ENCODE assay signal across 19 cellular contexts in the genomic region with DNA sequence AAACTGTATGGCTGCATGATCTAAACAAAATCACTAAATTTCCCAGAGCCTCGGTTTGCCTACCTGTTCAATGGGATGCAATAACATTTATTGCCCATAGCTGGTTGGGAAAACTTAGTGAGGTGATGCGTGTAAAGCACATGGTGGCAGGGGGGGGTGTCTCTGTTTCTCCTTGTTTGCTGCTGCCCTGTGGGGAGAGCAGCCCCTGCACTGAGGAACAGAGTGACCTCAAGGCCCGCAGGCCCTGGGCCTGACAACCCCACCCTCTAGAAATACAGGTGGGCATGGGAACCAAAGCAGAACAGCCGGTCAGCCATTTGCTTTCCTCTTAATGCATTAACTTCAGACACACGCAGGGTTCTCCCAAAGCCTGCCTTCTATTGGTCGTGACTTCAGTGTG. TPM values are rescaled to one million over a fixed set of nuclear protein-coding genes. Genes with fewer than 3 reads are reported as not detected.
A peak's percentile ranks its signal among the peaks of the same experiment; 100 is the strongest.
DNase-seq lines count a peak whose midpoint lies in the region; ATAC-seq, FAIRE-seq and TF ChIP-seq lines count a peak whose summit lies in the region.
"Had no signal": no experiment of that assay in that cellular context is flagged by ENCODE, and none has a peak within 500 bp of the region (broad histone marks: within the 10 kb centered on the region; RNA-seq: fewer than 3 reads in every experiment).

No MANE protein-coding gene starts in this region.

- no peak overlapping the region for H3K27ac Mint-ChIP-seq in activated CD8-positive, alpha-beta memory T cell treated with anti-CD3 and anti-CD28 coated beads, Interleukin-2, amount 10 ng/mL, durations not matched to agents 7 days and 5 days
- H3K27ac Mint-ChIP-seq: CD14-positive monocyte, GM23338, HFFc6, IgD-negative memory B cell had no signal

- no peak overlapping the region for H3K14ac ChIP-seq in neuronal stem cell (ENCODE audit: low read length)

- H3K27ac ChIP-seq in A549 (no peak overlapping the region), neuronal stem cell (replicated peaks; ENCODE audit: low read length) (no peak overlapping the region), vagina (no peak overlapping the region), left ventricle myocardium inferior (replicated peaks) (no peak overlapping the region)
- H3K27ac ChIP-seq: 22Rv1, BLaER1 had no signal

- H3K4me3 Mint-ChIP-seq in activated CD8-positive, alpha-beta memory T cell treated with anti-CD3 and anti-CD28 coated beads, Interleukin-2, amount 10 ng/mL, durations not matched to agents 7 days and 5 days = no peak overlapping the region
- H3K4me3 Mint-ChIP-seq: CD14-positive monocyte; CD4-positive, alpha-beta memory T cell; GM23338; HFFc6; IgD-negative memory B cell had no signal

- H3K18ac ChIP-seq in neuronal stem cell (ENCODE audit: low read length) = no peak overlapping the region

- peak overlapping the region; percentile 61 for H3K9ac ChIP-seq in neuronal stem cell (ENCODE audit: low read depth, low read length, poor library complexity)
- H3K9ac ChIP-seq: BLaER1 had no signal

- intact Hi-C loops in vagina (cut with DNase I) = no loop called here
- intact Hi-C loops in left ventricle myocardium inferior (cut with micrococcal nuclease) = no loop called here

- H3K4me3 ChIP-seq in A549 = no peak overlapping the region
- H3K4me3 ChIP-seq in neuronal stem cell (ENCODE audit: low read length in 2 of 2) = no peak overlapping the region
- H3K4me3 ChIP-seq in vagina = no peak overlapping the region
- H3K4me3 ChIP-seq in H7 (ENCODE audit: insufficient read depth, low read depth, low read length) = no peak overlapping the region
- no peak overlapping the region for H3K4me3 ChIP-seq in left ventricle myocardium inferior
- H3K4me3 ChIP-seq: BLaER1, GM23338 had no signal

- no peak for TF ChIP-seq CTCF in A549 (IDR thresholded peaks at IDR 0.05)
- TF ChIP-seq CTCF in vagina (IDR thresholded peaks at IDR 0.05) = no peak
- TF ChIP-seq CTCF in left ventricle myocardium inferior (IDR thresholded peaks at IDR 0.05; ENCODE audit: borderline replicate concordance) = no peak

- no peak overlapping the region for H2AK5ac ChIP-seq in neuronal stem cell (ENCODE audit: low read depth, low read length)

- no peak overlapping the region for H2AFZ ChIP-seq in neuronal stem cell (ENCODE audit: low read length)
- H2AFZ ChIP-seq: GM23338 had no signal

- H2BK5ac ChIP-seq in neuronal stem cell (ENCODE audit: low read length) = no peak overlapping the region

- no peak overlapping the region for H2BK120ac ChIP-seq in neuronal stem cell (ENCODE audit: low read depth, low read length)

- H2BK15ac ChIP-seq in neuronal stem cell (ENCODE audit: low read length) = no peak overlapping the region

- no peaks in the 10 kb centered on the region for H3K36me3 ChIP-seq in neuronal stem cell (replicated peaks in 1 of 2; ENCODE audit: control insufficient read depth in 2 of 2, insufficient read depth in 2 of 2, low read length in 2 of 2)
- no peaks in the 10 kb centered on the region for H3K36me3 ChIP-seq in vagina
- no peaks in the 10 kb centered on the region for H3K36me3 ChIP-seq in H7 (replicated peaks; ENCODE audit: control insufficient read depth, insufficient read depth, low read length)
- no peaks in the 10 kb centered on the region for H3K36me3 ChIP-seq in left ventricle myocardium inferior
- H3K36me3 ChIP-seq: BLaER1 had no signal

- no peak for ATAC-seq in activated CD8-positive, alpha-beta memory T cell treated with anti-CD3 and anti-CD28 coated beads, Interleukin-2, amount 10 ng/mL, durations not matched to agents 7 days and 5 days
- no peak for ATAC-seq in A549
- ATAC-seq: GM23338, HCT116 had no signal

- no peak for FAIRE-seq in A549 (lab: Jason Lieb, UNC)
- FAIRE-seq: H54, HTR-8/SVneo had no signal

- peaks cover 3% of the 10 kb centered on the region for H3K36me3 Mint-ChIP-seq in activated CD8-positive, alpha-beta memory T cell treated with anti-CD3 and anti-CD28 coated beads, Interleukin-2, amount 10 ng/mL, durations not matched to agents 7 days and 5 days
- H3K36me3 Mint-ChIP-seq: CD14-positive monocyte; CD4-positive, alpha-beta memory T cell; IgD-negative memory B cell had no signal

- H3K9me3 Mint-ChIP-seq in activated CD8-positive, alpha-beta memory T cell treated with anti-CD3 and anti-CD28 coated beads, Interleukin-2, amount 10 ng/mL, durations not matched to agents 7 days and 5 days (ENCODE audit: low read depth) = peaks cover 2% of the 10 kb centered on the region
- H3K9me3 Mint-ChIP-seq: CD4-positive, alpha-beta memory T cell; GM23338; HFFc6; IgD-negative memory B cell had no signal

- H3K4me2 ChIP-seq in A549 (no peak overlapping the region), neuronal stem cell (ENCODE audit: insufficient read depth, low read length, poor library complexity, severe bottlenecking) (no peak overlapping the region)
- H3K4me2 ChIP-seq: BLaER1, GM23338 had no signal

- no peak overlapping the region for H4K8ac ChIP-seq in neuronal stem cell (ENCODE audit: low read depth, low read length)

- H3K4me1 ChIP-seq in A549 (peaks cover 12% of the 10 kb centered on the region; the same call in 2 of the 3 replicates), neuronal stem cell (ENCODE audit: control insufficient read depth in 2 of 2, insufficient read depth in 1 of 2, low read depth in 1 of 2, low read length in 2 of 2) (peaks cover 0 to 6% of the 10 kb centered on the region in 2 donors), vagina (no peaks in the 10 kb centered on the region), left ventricle myocardium inferior (no peaks in the 10 kb centered on the region)
- H3K4me1 ChIP-seq: BLaER1 had no signal

- POLR2A ChIA-PET in A549 (lab: Yijun Ruan, JAX) = no interaction called here

- TF ChIP-seq POLR2A in A549 (IDR thresholded peaks at IDR 0.05; ENCODE audit: low read length) = no peak
- TF ChIP-seq POLR2A in vagina (IDR thresholded peaks at IDR 0.05) = no peak

- no peak for TF ChIP-seq RAD21 in A549 (conservative IDR thresholded peaks at IDR 0.05 in 1 of 2, IDR thresholded peaks at IDR 0.05 in 1 of 2)

- peaks cover 39% of the 10 kb centered on the region for H3K27me3 Mint-ChIP-seq in activated CD8-positive, alpha-beta memory T cell treated with anti-CD3 and anti-CD28 coated beads, Interleukin-2, amount 10 ng/mL, durations not matched to agents 7 days and 5 days
- H3K27me3 Mint-ChIP-seq: CD4-positive, alpha-beta memory T cell had no signal

- no peak overlapping the region for H4K91ac ChIP-seq in neuronal stem cell (ENCODE audit: low read depth, low read length, poor library complexity)

- peaks cover 31% of the 10 kb centered on the region for H3K4me1 Mint-ChIP-seq in activated CD8-positive, alpha-beta memory T cell treated with anti-CD3 and anti-CD28 coated beads, Interleukin-2, amount 10 ng/mL, durations not matched to agents 7 days and 5 days
- H3K4me1 Mint-ChIP-seq: CD14-positive monocyte, GM23338 had no signal

- no peak for TF ChIP-seq EP300 in A549 (IDR thresholded peaks at IDR 0.05)

- H3K23ac ChIP-seq in neuronal stem cell (ENCODE audit: low read depth, low read length, poor library complexity) = no peak overlapping the region

- H3K9me3 ChIP-seq in A549 = no peaks in the 10 kb centered on the region
- no peaks in the 10 kb centered on the region for H3K9me3 ChIP-seq in neuronal stem cell (replicated peaks in 1 of 2; ENCODE audit: control insufficient read depth in 2 of 2, insufficient read depth in 1 of 2, low read depth in 1 of 2, low read length in 2 of 2)
- H3K9me3 ChIP-seq in vagina = no peaks in the 10 kb centered on the region
- no peaks in the 10 kb centered on the region for H3K9me3 ChIP-seq in left ventricle myocardium inferior (replicated peaks)
- H3K9me3 ChIP-seq: BLaER1 had no signal

- CTCF ChIA-PET in activated CD8-positive, alpha-beta memory T cell treated with anti-CD3 and anti-CD28 coated beads, Interleukin-2, amount 10 ng/mL, durations not matched to agents 7 days and 5 days (lab: Charles Lee) = no interaction called here
- CTCF ChIA-PET in A549 (lab: Yijun Ruan, JAX) = no interaction called here

- H3K4ac ChIP-seq in neuronal stem cell (ENCODE audit: low read length) = no peak overlapping the region

- WGBS in A549 (ENCODE audit: missing lambda C conversion rate) = 80% methylated on average over 6 of the region's 6 CpGs
- no CpG with 5 or more reads among the region's 6 CpGs for WGBS in neuronal stem cell (ENCODE audit: extremely low coverage in 2 of 2, insufficient read length in 2 of 2, insufficient replicate concordance in 1 of 2), 2 donors

- peaks cover 0 to 24% (median 0%) of the 10 kb centered on the region in 3 experiments for H3K27me3 ChIP-seq in neuronal stem cell (ENCODE audit: control insufficient read depth in 3 of 3, insufficient read depth in 3 of 3, low read depth in 1 of 3, low read length in 3 of 3)
- no peaks in the 10 kb centered on the region for H3K27me3 ChIP-seq in vagina
- no peaks in the 10 kb centered on the region for H3K27me3 ChIP-seq in H7 (ENCODE audit: control insufficient read depth, insufficient read depth, low read length)
- peaks cover 26% of the 10 kb centered on the region for H3K27me3 ChIP-seq in left ventricle myocardium inferior (ENCODE audit: low read depth)
- H3K27me3 ChIP-seq: BLaER1 had no signal

- H2BK12ac ChIP-seq in neuronal stem cell (ENCODE audit: low read length) = no peak overlapping the region

- peak; percentile 11 for DNase-seq in activated CD8-positive, alpha-beta memory T cell treated with anti-CD3 and anti-CD28 coated beads, Interleukin-2, amount 10 ng/mL, durations not matched to agents 7 days and 5 days
- no peak for DNase-seq in activated CD8-positive, alpha-beta memory T cell treated with anti-CD3 and anti-CD28 coated beads for 24 hours
- DNase-seq in A549 (ENCODE audit: low read depth in 1 of 2, low spot score in 1 of 2) (no peak), neuronal stem cell (ENCODE audit: low spot score) (no peak), vagina (ENCODE audit: extremely low spot score in 2 of 2) (peak; percentile 18 to 25), H7 (no peak), left ventricle myocardium inferior (no peak)
- DNase-seq: CD4-positive, alpha-beta memory T cell; DMS79 treated with DMSO at 0.1 percent for 48 hours; GF-D8; HFFc6 had no signal

- H3K79me1 ChIP-seq in neuronal stem cell (ENCODE audit: low read depth, low read length) = no peaks in the 10 kb centered on the region

TF ChIP-seq in A549, 52 proteins besides CTCF, POLR2A, EP300 and RAD21 (continues in another document):
- no peak for TF ChIP-seq FOSL2 (IDR thresholded peaks at IDR 0.05)
- TF ChIP-seq FOSL2 (CRISPR knock-in tag; IDR thresholded peaks at IDR 0.05) = no peak

RNA-seq across cellular contexts. Expression of a gene that starts 55.1 kb away (rescaled TPM):
- total RNA-seq in activated CD8-positive, alpha-beta memory T cell treated with anti-CD3 and anti-CD28 coated beads, Interleukin-2, amount 10 ng/mL, durations not matched to agents 7 days and 5 days = 10 to 100 TPM in 1 of 2 experiments, 1 to 10 TPM in 1; 9.9 to 15.9 TPM
- polyA plus RNA-seq in A549 (2011; rRNA removed) (69.8 and 90.1 TPM in 2 replicates), A549 (2017; fragmentation: RNase III; extraction: RNeasy Plus Mini Kit Qiagen cat#74134 plus additional on column Dnase treatment) (24.9 to 27.8 TPM (median 25.9 TPM) in 3 replicates)
- polyA plus RNA-seq in A549 (2012; cell fraction: cytosol; rRNA removed) = 61.4 and 85.0 TPM in 2 replicates
- polyA plus RNA-seq in A549 (2012; cell fraction: nucleus; rRNA removed) = 41.1 and 53.5 TPM in 2 replicates
- 82.8 and 106 TPM in 2 replicates for polyA minus RNA-seq in A549 (2011; rRNA and poly(A)+ RNA removed)
- 3.4 TPM for polyA plus RNA-seq in neuronal stem cell (2013, experiment 1 of 2)
- 2.7 TPM for polyA plus RNA-seq in neuronal stem cell (2013, experiment 2 of 2)
- total RNA-seq in vagina (59.7 TPM), left ventricle myocardium inferior (7.8 TPM)
- 16.1 and 21.1 TPM in 2 replicates for total RNA-seq in H7 (2014; rRNA removed; shearing (Covaris generic))

Comparison
In these comparisons a context has a peak if more than half of its experiments do, and no peak if none do; other contexts are left out.
1. DNase-seq: peak in activated CD8-positive, alpha-beta memory T cell treated with anti-CD3 and anti-CD28 coated beads, Interleukin-2, amount 10 ng/mL, durations not matched to agents 7 days and 5 days (single experiment) and vagina (2 of 2); none in activated CD8-positive, alpha-beta memory T cell treated with anti-CD3 and anti-CD28 coated beads for 24 hours (single experiment), A549 (0 of 2), neuronal stem cell (single experiment), H7 (single experiment) and left ventricle myocardium inferior (single experiment).